1 cellular context compared by ENCODE assay signal in the genomic region with DNA sequence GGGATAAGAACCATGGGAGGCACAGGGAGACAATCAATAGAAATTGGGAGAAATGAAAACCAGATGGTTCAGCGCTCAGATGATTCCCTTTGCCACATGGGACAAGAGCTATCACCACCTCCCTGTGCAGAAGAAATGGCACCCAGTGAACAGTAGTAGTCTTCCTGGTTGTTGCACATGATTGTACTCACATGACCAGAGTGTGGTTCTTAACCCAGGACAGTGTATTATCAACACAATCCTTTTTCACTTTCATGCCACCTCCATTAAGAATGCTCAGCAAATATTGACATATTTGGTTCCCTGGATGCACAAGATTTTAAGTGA.
TF ChIP-seq lines count a peak whose summit lies in the region.

No MANE protein-coding gene starts in this region.

TF ChIP-seq in GM23338, 12 proteins besides CTCF, POLR2A, EP300 and RAD21 (continued from another document):
- TF ChIP-seq, protein P1, sequence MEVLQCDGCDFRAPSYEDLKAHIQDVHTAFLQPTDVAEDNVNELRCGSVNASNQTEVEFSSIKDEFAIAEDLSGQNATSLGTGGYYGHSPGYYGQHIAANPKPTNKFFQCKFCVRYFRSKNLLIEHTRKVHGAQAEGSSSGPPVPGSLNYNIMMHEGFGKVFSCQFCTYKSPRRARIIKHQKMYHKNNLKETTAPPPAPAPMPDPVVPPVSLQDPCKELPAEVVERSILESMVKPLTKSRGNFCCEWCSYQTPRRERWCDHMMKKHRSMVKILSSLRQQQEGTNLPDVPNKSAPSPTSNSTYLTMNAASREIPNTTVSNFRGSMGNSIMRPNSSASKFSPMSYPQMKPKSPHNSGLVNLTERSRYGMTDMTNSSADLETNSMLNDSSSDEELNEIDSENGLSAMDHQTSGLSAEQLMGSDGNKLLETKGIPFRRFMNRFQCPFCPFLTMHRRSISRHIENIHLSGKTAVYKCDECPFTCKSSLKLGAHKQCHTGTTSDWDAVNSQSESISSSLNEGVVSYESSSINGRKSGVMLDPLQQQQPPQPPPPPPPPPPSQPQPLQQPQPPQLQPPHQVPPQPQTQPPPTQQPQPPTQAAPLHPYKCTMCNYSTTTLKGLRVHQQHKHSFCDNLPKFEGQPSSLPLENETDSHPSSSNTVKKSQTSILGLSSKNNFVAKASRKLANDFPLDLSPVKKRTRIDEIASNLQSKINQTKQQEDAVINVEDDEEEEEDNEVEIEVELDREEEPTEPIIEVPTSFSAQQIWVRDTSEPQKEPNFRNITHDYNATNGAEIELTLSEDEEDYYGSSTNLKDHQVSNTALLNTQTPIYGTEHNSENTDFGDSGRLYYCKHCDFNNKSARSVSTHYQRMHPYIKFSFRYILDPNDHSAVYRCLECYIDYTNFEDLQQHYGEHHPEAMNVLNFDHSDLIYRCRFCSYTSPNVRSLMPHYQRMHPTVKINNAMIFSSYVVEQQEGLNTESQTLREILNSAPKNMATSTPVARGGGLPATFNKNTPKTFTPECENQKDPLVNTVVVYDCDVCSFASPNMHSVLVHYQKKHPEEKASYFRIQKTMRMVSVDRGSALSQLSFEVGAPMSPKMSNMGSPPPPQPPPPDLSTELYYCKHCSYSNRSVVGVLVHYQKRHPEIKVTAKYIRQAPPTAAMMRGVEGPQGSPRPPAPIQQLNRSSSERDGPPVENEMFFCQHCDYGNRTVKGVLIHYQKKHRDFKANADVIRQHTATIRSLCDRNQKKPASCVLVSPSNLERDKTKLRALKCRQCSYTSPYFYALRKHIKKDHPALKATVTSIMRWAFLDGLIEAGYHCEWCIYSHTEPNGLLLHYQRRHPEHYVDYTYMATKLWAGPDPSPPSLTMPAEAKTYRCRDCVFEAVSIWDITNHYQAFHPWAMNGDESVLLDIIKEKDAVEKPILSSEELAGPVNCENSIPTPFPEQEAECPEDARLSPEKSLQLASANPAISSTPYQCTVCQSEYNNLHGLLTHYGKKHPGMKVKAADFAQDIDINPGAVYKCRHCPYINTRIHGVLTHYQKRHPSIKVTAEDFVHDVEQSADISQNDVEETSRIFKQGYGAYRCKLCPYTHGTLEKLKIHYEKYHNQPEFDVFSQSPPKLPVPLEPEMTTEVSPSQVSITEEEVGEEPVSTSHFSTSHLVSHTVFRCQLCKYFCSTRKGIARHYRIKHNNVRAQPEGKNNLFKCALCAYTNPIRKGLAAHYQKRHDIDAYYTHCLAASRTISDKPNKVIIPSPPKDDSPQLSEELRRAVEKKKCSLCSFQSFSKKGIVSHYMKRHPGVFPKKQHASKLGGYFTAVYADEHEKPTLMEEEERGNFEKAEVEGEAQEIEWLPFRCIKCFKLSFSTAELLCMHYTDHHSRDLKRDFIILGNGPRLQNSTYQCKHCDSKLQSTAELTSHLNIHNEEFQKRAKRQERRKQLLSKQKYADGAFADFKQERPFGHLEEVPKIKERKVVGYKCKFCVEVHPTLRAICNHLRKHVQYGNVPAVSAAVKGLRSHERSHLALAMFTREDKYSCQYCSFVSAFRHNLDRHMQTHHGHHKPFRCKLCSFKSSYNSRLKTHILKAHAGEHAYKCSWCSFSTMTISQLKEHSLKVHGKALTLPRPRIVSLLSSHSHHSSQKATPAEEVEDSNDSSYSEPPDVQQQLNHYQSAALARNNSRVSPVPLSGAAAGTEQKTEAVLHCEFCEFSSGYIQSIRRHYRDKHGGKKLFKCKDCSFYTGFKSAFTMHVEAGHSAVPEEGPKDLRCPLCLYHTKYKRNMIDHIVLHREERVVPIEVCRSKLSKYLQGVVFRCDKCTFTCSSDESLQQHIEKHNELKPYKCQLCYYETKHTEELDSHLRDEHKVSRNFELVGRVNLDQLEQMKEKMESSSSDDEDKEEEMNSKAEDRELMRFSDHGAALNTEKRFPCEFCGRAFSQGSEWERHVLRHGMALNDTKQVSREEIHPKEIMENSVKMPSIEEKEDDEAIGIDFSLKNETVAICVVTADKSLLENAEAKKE (CRISPR knock-in tag; IDR thresholded peaks at IDR 0.05): no peak
- TF ChIP-seq EZH2phosphoT487 (IDR thresholded peaks at IDR 0.05; ENCODE audit: unreplicated experiment) (no peak), ZNF331 (CRISPR knock-in tag; IDR thresholded peaks at IDR 0.05; ENCODE audit: low read depth) (no peak), STAT1 (IDR thresholded peaks at IDR 0.05; ENCODE audit: unreplicated experiment) (no peak), ZNF114 (CRISPR knock-in tag; IDR thresholded peaks at IDR 0.05) (no peak), POLR2AphosphoS5 (IDR thresholded peaks at IDR 0.05; ENCODE audit: low read depth) (no peak), JUNB (IDR thresholded peaks at IDR 0.05; ENCODE audit: unreplicated experiment) (no peak), EZH2 (IDR thresholded peaks at IDR 0.05; ENCODE audit: low read depth, unreplicated experiment) (no peak)
- TF ChIP-seq, protein P2, sequence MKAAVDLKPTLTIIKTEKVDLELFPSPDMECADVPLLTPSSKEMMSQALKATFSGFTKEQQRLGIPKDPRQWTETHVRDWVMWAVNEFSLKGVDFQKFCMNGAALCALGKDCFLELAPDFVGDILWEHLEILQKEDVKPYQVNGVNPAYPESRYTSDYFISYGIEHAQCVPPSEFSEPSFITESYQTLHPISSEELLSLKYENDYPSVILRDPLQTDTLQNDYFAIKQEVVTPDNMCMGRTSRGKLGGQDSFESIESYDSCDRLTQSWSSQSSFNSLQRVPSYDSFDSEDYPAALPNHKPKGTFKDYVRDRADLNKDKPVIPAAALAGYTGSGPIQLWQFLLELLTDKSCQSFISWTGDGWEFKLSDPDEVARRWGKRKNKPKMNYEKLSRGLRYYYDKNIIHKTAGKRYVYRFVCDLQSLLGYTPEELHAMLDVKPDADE (IDR thresholded peaks at IDR 0.05): no peak
- TF ChIP-seq, protein P3, sequence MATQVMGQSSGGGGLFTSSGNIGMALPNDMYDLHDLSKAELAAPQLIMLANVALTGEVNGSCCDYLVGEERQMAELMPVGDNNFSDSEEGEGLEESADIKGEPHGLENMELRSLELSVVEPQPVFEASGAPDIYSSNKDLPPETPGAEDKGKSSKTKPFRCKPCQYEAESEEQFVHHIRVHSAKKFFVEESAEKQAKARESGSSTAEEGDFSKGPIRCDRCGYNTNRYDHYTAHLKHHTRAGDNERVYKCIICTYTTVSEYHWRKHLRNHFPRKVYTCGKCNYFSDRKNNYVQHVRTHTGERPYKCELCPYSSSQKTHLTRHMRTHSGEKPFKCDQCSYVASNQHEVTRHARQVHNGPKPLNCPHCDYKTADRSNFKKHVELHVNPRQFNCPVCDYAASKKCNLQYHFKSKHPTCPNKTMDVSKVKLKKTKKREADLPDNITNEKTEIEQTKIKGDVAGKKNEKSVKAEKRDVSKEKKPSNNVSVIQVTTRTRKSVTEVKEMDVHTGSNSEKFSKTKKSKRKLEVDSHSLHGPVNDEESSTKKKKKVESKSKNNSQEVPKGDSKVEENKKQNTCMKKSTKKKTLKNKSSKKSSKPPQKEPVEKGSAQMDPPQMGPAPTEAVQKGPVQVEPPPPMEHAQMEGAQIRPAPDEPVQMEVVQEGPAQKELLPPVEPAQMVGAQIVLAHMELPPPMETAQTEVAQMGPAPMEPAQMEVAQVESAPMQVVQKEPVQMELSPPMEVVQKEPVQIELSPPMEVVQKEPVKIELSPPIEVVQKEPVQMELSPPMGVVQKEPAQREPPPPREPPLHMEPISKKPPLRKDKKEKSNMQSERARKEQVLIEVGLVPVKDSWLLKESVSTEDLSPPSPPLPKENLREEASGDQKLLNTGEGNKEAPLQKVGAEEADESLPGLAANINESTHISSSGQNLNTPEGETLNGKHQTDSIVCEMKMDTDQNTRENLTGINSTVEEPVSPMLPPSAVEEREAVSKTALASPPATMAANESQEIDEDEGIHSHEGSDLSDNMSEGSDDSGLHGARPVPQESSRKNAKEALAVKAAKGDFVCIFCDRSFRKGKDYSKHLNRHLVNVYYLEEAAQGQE (IDR thresholded peaks at IDR 0.05; ENCODE audit: unreplicated experiment): no peak
